6 cellular contexts compared by ENCODE assay signal in the genomic region with DNA sequence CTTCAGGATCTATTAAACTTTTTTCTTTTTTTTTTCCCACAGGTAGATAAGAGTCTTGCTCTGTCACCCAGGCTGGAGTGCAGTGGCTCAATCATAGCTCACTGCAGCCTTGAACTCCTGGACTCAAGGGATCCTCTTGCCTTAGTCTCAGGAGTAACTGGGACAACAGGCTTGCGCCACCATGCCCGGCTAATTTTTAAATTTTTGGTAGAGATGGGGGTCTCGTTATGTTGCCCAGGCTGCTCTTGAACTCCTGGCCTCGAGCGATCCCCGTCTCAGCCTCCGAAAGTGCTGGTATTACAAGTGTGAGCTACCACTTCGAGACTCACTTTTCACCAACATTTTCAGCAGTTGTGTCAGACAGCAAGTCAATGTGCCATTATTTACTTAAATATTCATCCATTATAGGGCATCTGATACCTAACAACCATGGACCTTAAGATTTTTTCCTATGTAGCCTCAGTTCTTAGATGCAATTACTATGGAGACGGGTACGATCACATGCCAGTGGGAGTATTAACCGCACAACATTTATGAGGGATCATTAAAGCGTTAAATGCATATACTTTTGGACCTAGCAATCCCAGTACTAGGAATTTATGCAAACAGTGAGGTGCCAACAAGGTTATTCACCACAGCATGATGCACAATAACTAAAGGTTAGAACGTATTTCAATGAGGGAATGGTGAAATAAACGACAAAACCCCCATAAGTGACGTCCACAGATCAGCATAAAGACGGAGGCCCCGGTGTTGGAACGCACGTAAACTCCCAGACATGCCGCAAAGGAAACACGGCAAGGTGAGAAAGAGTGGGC. TPM values are rescaled to one million over a fixed set of nuclear protein-coding genes. Genes with fewer than 3 reads are reported as not detected.
DNase-seq lines count a peak whose midpoint lies in the region; ATAC-seq and TF ChIP-seq lines count a peak whose summit lies in the region.

No MANE protein-coding gene starts in this region.

- CTCF ChIA-PET in HCT116 (lab: Charles Lee) (no interaction called here), activated B cell treated with CpG ODN at 0.5 μM for 24 hours (lab: Charles Lee) (interaction anchor here (0.8 kb wide), 1 partner anchor 15 kb away, joined by 3 read pairs; no protein-coding TSS in a partner anchor)

- H3K4me1 Mint-ChIP-seq in activated B cell treated with CpG ODN at 0.5 μM for 24 hours, result peaks cover 35% of the 10 kb centered on the region

- intact Hi-C loops in HCT116 (cut with micrococcal nuclease), result loop anchor here (5.0 kb wide), 2 partner anchors 52 to 217 kb away; a partner anchor contains a TSS
- intact Hi-C loops in activated B cell treated with CpG ODN at 0.5 μM for 24 hours (cut with micrococcal nuclease), result loop anchor here (5.0 kb wide), 1 partner anchor 52 kb away; a partner anchor contains a TSS

- TF ChIP-seq CTCF in HCT116 (IDR thresholded peaks at IDR 0.05 in 2 of 3, conservative IDR thresholded peaks at IDR 0.05 in 1 of 3; ENCODE audit: borderline replicate concordance in 1 of 3, insufficient read depth in 1 of 3, low read depth in 2 of 3, low read length in 2 of 3), result no peak
- no peak for TF ChIP-seq CTCF in activated B cell treated with CpG ODN at 0.5 μM for 24 hours (IDR thresholded peaks at IDR 0.05)
- TF ChIP-seq CTCF in right atrium auricular region (IDR thresholded peaks at IDR 0.05), result no peak

- peaks cover 42% of the 10 kb centered on the region for H3K79me2 ChIP-seq in HCT116 (ENCODE audit: insufficient read depth, low read length)

- peak overlapping the region; percentile 83 for H3K27ac ChIP-seq in HCT116 (ENCODE audit: low read depth, low read length)
- peak overlapping the region; percentile 84 to 98 for H3K27ac ChIP-seq in right atrium auricular region

- peak; percentile 15 for ATAC-seq in HCT116
- ATAC-seq in activated B cell treated with CpG ODN at 0.5 μM for 24 hours (ENCODE audit: low read depth), result peak; percentile 5
- ATAC-seq in stimulated activated naive CD8-positive, alpha-beta T cell treated with anti-CD3 and anti-CD28 coated beads, Interleukin-15, Interleukin-2, amounts not matched to agents 100 U/mL and 50 U/mL, for 24 hours, result peak; percentile 57

- BruUV-seq in HCT116 (replicated peaks; lab: Mats Ljungman, UMichigan), result TSS peak; percentile 68

- peak overlapping the region; percentile 74 for H3K9ac ChIP-seq in HCT116 (ENCODE audit: low read length)

- H3K9me3 ChIP-seq in HCT116 (ENCODE audit: control insufficient read depth in 1 of 2, insufficient read depth in 1 of 2, low read depth in 1 of 2, low read length in 2 of 2) (no peaks in the 10 kb centered on the region), right atrium auricular region (no peaks in the 10 kb centered on the region)

- H3K27me3 ChIP-seq in HCT116 (ENCODE audit: insufficient read depth, low read length) (no peaks in the 10 kb centered on the region), right atrium auricular region (no peaks in the 10 kb centered on the region)

- DNase-seq in HCT116 (ENCODE audit: low read depth, low spot score), result no peak
- no peak for DNase-seq in activated B cell treated with CpG ODN at 0.5 μM for 24 hours
- DNase-seq in right atrium auricular region (ENCODE audit: low spot score), result no peak
- no peak for DNase-seq in stimulated activated naive CD8-positive, alpha-beta T cell treated with anti-CD3 and anti-CD28 coated beads, Interleukin-15, Interleukin-2, amounts not matched to agents 100 U/mL and 50 U/mL, for 24 hours
- no peak for DNase-seq in NCI-H2107 (lab: John Stamatoyannopoulos, UW)
- DNase-seq in epidermal melanocyte (ENCODE audit: insufficient read length, low spot score), result no peak

- H3K4me1 ChIP-seq in HCT116 (ENCODE audit: control insufficient read depth in 1 of 2, insufficient read depth in 2 of 2, low read length in 2 of 2), result peaks cover 6 to 20% of the 10 kb centered on the region in 2 experiments; a peak in 3 of 4 replicates
- H3K4me1 ChIP-seq in right atrium auricular region, result peaks cover 0 to 25% of the 10 kb centered on the region in 2 donors

- TF ChIP-seq POLR2A in HCT116 (IDR thresholded peaks at IDR 0.05; ENCODE audit: borderline replicate concordance, extremely low read depth, insufficient read depth, insufficient read length), result no peak

- peaks cover 7 to 10% of the 10 kb centered on the region in 2 experiments; a peak in 3 of 4 replicates for H3K36me3 ChIP-seq in HCT116 (ENCODE audit: control insufficient read depth in 1 of 2, insufficient read depth in 2 of 2, low read length in 2 of 2)
- H3K36me3 ChIP-seq in right atrium auricular region, result peaks cover 12% of the 10 kb centered on the region

- H3K9me3 Mint-ChIP-seq in activated B cell treated with CpG ODN at 0.5 μM for 24 hours, result no peaks in the 10 kb centered on the region

- no peak for TF ChIP-seq RAD21 in HCT116 (IDR thresholded peaks at IDR 0.05; ENCODE audit: low read depth)

- POLR2A ChIA-PET in HCT116 (lab: Charles Lee) (no interaction called here), activated B cell treated with CpG ODN at 0.5 μM for 24 hours (lab: Charles Lee) (interaction anchor here (0.7 to 3.1 kb wide), 4 partner anchors 22 to 28 kb away, joined by 3 to 55 read pairs (median 6); a partner anchor contains a TSS)

- H3K9me2 ChIP-seq in HCT116 (ENCODE audit: insufficient read depth), result no peaks in the 10 kb centered on the region

- H3K4me3 Mint-ChIP-seq in activated B cell treated with CpG ODN at 0.5 μM for 24 hours, result peak overlapping the region; percentile 90

- no peaks in the 10 kb centered on the region for H4K20me1 ChIP-seq in HCT116 (ENCODE audit: insufficient read depth)

- peaks cover 23% of the 10 kb centered on the region for H3K36me3 Mint-ChIP-seq in activated B cell treated with CpG ODN at 0.5 μM for 24 hours (ENCODE audit: low read depth)

- peak overlapping the region; percentile 83 for H3K4me2 ChIP-seq in HCT116 (ENCODE audit: low read length)

- H3K4me3 ChIP-seq in HCT116 (replicated peaks in 1 of 2; ENCODE audit: low read depth in 1 of 2, low read length in 2 of 2) (peak overlapping the region; percentile 76 to 94), right atrium auricular region (peak overlapping the region; percentile 89 to 90)

- no peak overlapping the region for H2AFZ ChIP-seq in HCT116 (ENCODE audit: low read depth, low read length, poor library complexity, severe bottlenecking)

- no peaks in the 10 kb centered on the region for H3K27me3 Mint-ChIP-seq in activated B cell treated with CpG ODN at 0.5 μM for 24 hours

- RAD21 ChIA-PET in HCT116 (lab: Charles Lee; ENCODE audit: low non-redundant PET in 1 of 2, low total read pairs in 2 of 2, uncharacterized antibody in 2 of 2, unreplicated experiment in 2 of 2), result no interaction called here

- H3K27ac Mint-ChIP-seq in activated B cell treated with CpG ODN at 0.5 μM for 24 hours, result peak overlapping the region; percentile 86

TF ChIP-seq in HCT116, 20 proteins besides CTCF, POLR2A, EP300 and RAD21:
- TF ChIP-seq SIN3A (IDR thresholded peaks at IDR 0.05; ENCODE audit: low read depth) (0 out of 2 replicates have a peak, but pooled peaks have one; percentile 14), EZH2 (IDR thresholded peaks at IDR 0.05) (no peak)

RNA-seq across cellular contexts. Expression of a gene that starts 0.8 kb away (rescaled TPM):
- total RNA-seq in HCT116 (2021; ENCODE audit: unreplicated experiment) (17.9 TPM), activated B cell treated with CpG ODN at 0.5 μM for 24 hours (21.8 and 23.0 TPM in 2 replicates), right atrium auricular region (10 to 100 TPM; 18.3 to 31.4 TPM)
- 16.4 and 19.3 TPM in 2 replicates for polyA plus RNA-seq in HCT116 (2012)

RNA-seq across cellular contexts. Expression of a gene that starts 1.4 kb away (rescaled TPM):
- total RNA-seq in HCT116 (2021; ENCODE audit: unreplicated experiment) (179 TPM), activated B cell treated with CpG ODN at 0.5 μM for 24 hours (147 and 149 TPM in 2 replicates), right atrium auricular region (10 to 100 TPM; 75.3 to 80.3 TPM)
- polyA plus RNA-seq in HCT116 (2012), result 146 and 190 TPM in 2 replicates

RNA-seq across cellular contexts. Expression of a gene that starts 27.9 kb away (rescaled TPM):
- total RNA-seq in HCT116 (2021; ENCODE audit: unreplicated experiment) (75.2 TPM), activated B cell treated with CpG ODN at 0.5 μM for 24 hours (108 and 114 TPM in 2 replicates), right atrium auricular region (100 to 1,000 TPM in 1 of 2 donors, 10 to 100 TPM in 1; 68.0 to 101 TPM)
- 46.9 and 51.6 TPM in 2 replicates for polyA plus RNA-seq in HCT116 (2012)

RNA-seq across cellular contexts. Expression of a gene that starts 28.2 kb away (rescaled TPM):
- total RNA-seq in HCT116 (2021; ENCODE audit: unreplicated experiment), result 49.1 TPM
- polyA plus RNA-seq in HCT116 (2012), result 46.9 and 53.9 TPM in 2 replicates
- total RNA-seq in activated B cell treated with CpG ODN at 0.5 μM for 24 hours, result 44.2 and 47.0 TPM in 2 replicates
- 10 to 100 TPM; 20.7 to 25.9 TPM for total RNA-seq in right atrium auricular region

RNA-seq across cellular contexts. Expression of a gene that starts 42.5 kb away (rescaled TPM):
- total RNA-seq in HCT116 (2021; ENCODE audit: unreplicated experiment) (not detected), activated B cell treated with CpG ODN at 0.5 μM for 24 hours (not detected in 2 replicates), right atrium auricular region (not detected)
- polyA plus RNA-seq in HCT116 (2012), result not detected in 2 replicates

Comparison
In these comparisons a context has a peak if more than half of its experiments do, and no peak if none do; other contexts are left out.
1. ATAC-seq: peak in every context shown above with its lines; median percentile 57 in stimulated activated naive CD8-positive, alpha-beta T cell treated with anti-CD3 and anti-CD28 coated beads, Interleukin-15, Interleukin-2, amounts not matched to agents 100 U/mL and 50 U/mL, for 24 hours; 15 in HCT116; 5 in activated B cell treated with CpG ODN at 0.5 μM for 24 hours.